2 cellular contexts compared by ENCODE assay signal in the genomic region with DNA sequence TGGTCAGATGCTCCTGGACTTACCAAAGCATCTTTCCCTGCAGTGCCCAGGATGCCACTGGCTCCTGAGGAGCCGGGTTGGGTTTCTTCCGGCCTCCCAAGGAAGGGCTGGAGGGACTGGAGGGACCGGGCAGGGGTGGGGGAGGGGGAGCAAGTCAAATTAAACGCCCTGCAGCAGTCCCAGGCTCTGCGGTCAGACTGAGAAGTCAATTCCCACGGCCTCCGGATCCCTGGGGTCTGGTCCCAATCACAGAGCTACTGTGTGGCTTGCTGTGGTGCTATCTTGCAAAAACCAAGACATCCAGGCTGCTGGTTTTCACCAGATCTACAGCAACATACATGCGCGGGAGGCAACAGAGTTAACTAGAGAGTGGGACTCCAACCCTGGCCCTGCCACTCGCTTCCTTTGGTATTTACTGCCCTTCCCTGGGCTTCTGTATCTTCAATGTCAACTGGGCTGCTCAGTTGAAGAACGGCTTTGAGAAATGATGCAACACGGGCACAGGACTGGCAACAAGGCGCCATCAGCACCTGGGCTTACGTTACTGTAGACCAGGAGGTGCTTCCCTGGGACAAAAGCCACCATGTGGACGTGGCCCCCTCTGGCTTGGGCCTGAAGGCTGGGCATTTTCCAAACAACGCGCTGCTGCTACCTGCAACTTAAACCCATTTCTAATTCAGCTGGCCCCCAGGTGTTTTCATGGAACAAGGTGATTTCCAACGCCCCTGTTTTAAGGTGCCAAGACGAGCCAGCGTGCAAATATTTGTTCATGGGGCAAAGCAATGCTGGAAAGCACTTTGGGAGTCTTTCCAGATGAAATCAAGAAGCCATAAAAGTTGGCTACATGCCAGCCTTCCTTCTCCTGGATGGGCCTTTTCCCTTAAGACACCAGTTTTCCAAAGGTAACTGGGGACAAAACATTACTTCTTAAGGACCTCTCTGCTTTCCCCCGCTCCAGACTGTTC.
TF ChIP-seq lines count a peak whose summit lies in the region.

No MANE protein-coding gene starts in this region.

TF ChIP-seq in HEK293, 187 proteins besides CTCF, POLR2A, EP300 and RAD21:
- TF ChIP-seq ZNF19 (tag by site-specific recombination; IDR thresholded peaks at IDR 0.05; ENCODE audit: low read depth) (no peak), ZNF513 (tag by site-specific recombination; IDR thresholded peaks at IDR 0.05) (0 out of 2 replicates have a peak, but pooled peaks have one; percentile 9)

TF ChIP-seq in GM12878, 131 proteins besides CTCF, POLR2A, EP300 and RAD21:
- TF ChIP-seq, protein P1, sequence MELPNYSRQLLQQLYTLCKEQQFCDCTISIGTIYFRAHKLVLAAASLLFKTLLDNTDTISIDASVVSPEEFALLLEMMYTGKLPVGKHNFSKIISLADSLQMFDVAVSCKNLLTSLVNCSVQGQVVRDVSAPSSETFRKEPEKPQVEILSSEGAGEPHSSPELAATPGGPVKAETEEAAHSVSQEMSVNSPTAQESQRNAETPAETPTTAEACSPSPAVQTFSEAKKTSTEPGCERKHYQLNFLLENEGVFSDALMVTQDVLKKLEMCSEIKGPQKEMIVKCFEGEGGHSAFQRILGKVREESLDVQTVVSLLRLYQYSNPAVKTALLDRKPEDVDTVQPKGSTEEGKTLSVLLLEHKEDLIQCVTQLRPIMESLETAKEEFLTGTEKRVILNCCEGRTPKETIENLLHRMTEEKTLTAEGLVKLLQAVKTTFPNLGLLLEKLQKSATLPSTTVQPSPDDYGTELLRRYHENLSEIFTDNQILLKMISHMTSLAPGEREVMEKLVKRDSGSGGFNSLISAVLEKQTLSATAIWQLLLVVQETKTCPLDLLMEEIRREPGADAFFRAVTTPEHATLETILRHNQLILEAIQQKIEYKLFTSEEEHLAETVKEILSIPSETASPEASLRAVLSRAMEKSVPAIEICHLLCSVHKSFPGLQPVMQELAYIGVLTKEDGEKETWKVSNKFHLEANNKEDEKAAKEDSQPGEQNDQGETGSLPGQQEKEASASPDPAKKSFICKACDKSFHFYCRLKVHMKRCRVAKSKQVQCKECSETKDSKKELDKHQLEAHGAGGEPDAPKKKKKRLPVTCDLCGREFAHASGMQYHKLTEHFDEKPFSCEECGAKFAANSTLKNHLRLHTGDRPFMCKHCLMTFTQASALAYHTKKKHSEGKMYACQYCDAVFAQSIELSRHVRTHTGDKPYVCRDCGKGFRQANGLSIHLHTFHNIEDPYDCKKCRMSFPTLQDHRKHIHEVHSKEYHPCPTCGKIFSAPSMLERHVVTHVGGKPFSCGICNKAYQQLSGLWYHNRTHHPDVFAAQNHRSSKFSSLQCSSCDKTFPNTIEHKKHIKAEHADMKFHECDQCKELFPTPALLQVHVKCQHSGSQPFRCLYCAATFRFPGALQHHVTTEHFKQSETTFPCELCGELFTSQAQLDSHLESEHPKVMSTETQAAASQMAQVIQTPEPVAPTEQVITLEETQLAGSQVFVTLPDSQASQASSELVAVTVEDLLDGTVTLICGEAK (IDR thresholded peaks at IDR 0.05; ENCODE audit: borderline replicate concordance) = no peak
- TF ChIP-seq ZBED1 (IDR thresholded peaks at IDR 0.05; ENCODE audit: borderline replicate concordance) (no peak), RB1 (IDR thresholded peaks at IDR 0.05; ENCODE audit: borderline replicate concordance) (no peak), BCL3 (IDR thresholded peaks at IDR 0.05; ENCODE audit: borderline replicate concordance, insufficient read depth, low read depth, low read length, poor library complexity, severe bottlenecking) (no peak), YY1 (IDR thresholded peaks at IDR 0.05; ENCODE audit: low read depth, low read length) (no peak), PBX3 (IDR thresholded peaks at IDR 0.05; ENCODE audit: insufficient replicate concordance, low read depth, low read length) (no peak), ZNF274 (IDR thresholded peaks at IDR 0.05; ENCODE audit: insufficient read depth, insufficient read length) (no peak), RBBP5 (conservative IDR thresholded peaks at IDR 0.05) (no peak), ZNF592 (IDR thresholded peaks at IDR 0.05) (no peak), NFYA (IDR thresholded peaks at IDR 0.05; ENCODE audit: borderline replicate concordance, low read depth, low read length) (no peak)
- TF ChIP-seq, protein P2, sequence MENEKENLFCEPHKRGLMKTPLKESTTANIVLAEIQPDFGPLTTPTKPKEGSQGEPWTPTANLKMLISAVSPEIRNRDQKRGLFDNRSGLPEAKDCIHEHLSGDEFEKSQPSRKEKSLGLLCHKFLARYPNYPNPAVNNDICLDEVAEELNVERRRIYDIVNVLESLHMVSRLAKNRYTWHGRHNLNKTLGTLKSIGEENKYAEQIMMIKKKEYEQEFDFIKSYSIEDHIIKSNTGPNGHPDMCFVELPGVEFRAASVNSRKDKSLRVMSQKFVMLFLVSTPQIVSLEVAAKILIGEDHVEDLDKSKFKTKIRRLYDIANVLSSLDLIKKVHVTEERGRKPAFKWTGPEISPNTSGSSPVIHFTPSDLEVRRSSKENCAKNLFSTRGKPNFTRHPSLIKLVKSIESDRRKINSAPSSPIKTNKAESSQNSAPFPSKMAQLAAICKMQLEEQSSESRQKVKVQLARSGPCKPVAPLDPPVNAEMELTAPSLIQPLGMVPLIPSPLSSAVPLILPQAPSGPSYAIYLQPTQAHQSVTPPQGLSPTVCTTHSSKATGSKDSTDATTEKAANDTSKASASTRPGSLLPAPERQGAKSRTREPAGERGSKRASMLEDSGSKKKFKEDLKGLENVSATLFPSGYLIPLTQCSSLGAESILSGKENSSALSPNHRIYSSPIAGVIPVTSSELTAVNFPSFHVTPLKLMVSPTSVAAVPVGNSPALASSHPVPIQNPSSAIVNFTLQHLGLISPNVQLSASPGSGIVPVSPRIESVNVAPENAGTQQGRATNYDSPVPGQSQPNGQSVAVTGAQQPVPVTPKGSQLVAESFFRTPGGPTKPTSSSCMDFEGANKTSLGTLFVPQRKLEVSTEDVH (IDR thresholded peaks at IDR 0.05; ENCODE audit: low read depth, partially characterized antibody) = no peak
